In genomic region chr9:78871452-78872331, GRCh38 we compare ENCODE assay signal across 14 cellular contexts.
DNase-seq lines count a peak whose midpoint lies in the region; TF ChIP-seq lines count a peak whose summit lies in the region.
"Had no signal": no experiment of that assay in that cellular context is flagged by ENCODE, and none has a peak within 500 bp of the region (broad histone marks: within the 10 kb centered on the region; RNA-seq: fewer than 3 reads in every experiment).

No MANE protein-coding gene starts in this region.

- no peaks in the 10 kb centered on the region for H3K9me3 ChIP-seq in skeletal muscle satellite cell (replicated peaks; ENCODE audit: low read length)
- H3K9me3 ChIP-seq: adrenal gland, gastrocnemius medialis had no signal

- H3K9me3 Mint-ChIP-seq in activated CD4-positive, alpha-beta memory T cell treated with anti-CD3 and anti-CD28 coated beads, Interleukin-2, amount 10 ng/mL, durations not matched to agents 7 days and 5 days = peaks cover 2% of the 10 kb centered on the region
- H3K9me3 Mint-ChIP-seq in activated CD4-positive, alpha-beta T cell treated with anti-CD3 and anti-CD28 coated beads, Interleukin-2, amount 10 ng/mL, durations not matched to agents 7 days and 5 days = peaks cover 3% of the 10 kb centered on the region

- H3K4me3 ChIP-seq in fibroblast of mammary gland (ENCODE audit: control insufficient read depth, low read depth, low read length) = no peak overlapping the region
- H3K4me3 ChIP-seq in skeletal muscle satellite cell (ENCODE audit: low read length) = no peak overlapping the region
- H3K4me3 ChIP-seq: adrenal gland, gastrocnemius medialis, skin epidermis had no signal

- DNase-seq in NCI-H1092 treated with DMSO at 0.1 percent for 48 hours (lab: John Stamatoyannopoulos, UW) (peak; percentile 42), NCI-H1092 (lab: John Stamatoyannopoulos, UW) (no peak), RPMI7951 (ENCODE audit: low read depth) (peak; percentile 92), fibroblast of mammary gland (ENCODE audit: low read depth) (peak; percentile 65), DMS153 treated with DMSO at 0.1 percent for 48 hours (lab: John Stamatoyannopoulos, UW; ENCODE audit: unreplicated experiment) (no peak)
- no peak for DNase-seq in activated CD4-positive, alpha-beta memory T cell treated with anti-CD3 and anti-CD28 coated beads, Interleukin-2, amount 10 ng/mL, durations not matched to agents 7 days and 5 days
- DNase-seq in activated CD4-positive, alpha-beta T cell treated with anti-CD3 and anti-CD28 coated beads, Interleukin-2, amount 10 ng/mL, durations not matched to agents 7 days and 5 days = no peak
- DNase-seq: activated CD8-positive, alpha-beta memory T cell treated with anti-CD3 and anti-CD28 coated beads for 24 hours; adrenal gland; gastrocnemius medialis; T-cell had no signal

- no peaks in the 10 kb centered on the region for H3K27me3 Mint-ChIP-seq in activated CD4-positive, alpha-beta memory T cell treated with anti-CD3 and anti-CD28 coated beads, Interleukin-2, amount 10 ng/mL, durations not matched to agents 7 days and 5 days
- no peaks in the 10 kb centered on the region for H3K27me3 Mint-ChIP-seq in activated CD4-positive, alpha-beta T cell treated with anti-CD3 and anti-CD28 coated beads, Interleukin-2, amount 10 ng/mL, durations not matched to agents 7 days and 5 days
- H3K27me3 Mint-ChIP-seq: T-cell had no signal

- H3K36me3 ChIP-seq in skeletal muscle satellite cell (ENCODE audit: insufficient read depth, low read length) = no peaks in the 10 kb centered on the region
- H3K36me3 ChIP-seq: adrenal gland, gastrocnemius medialis had no signal

- peaks cover 26% of the 10 kb centered on the region for H3K4me1 ChIP-seq in skeletal muscle satellite cell (ENCODE audit: control insufficient read depth, insufficient read depth, low read length)
- H3K4me1 ChIP-seq: adrenal gland, gastrocnemius medialis had no signal

- no peaks in the 10 kb centered on the region for H3K27me3 ChIP-seq in skeletal muscle satellite cell (ENCODE audit: control insufficient read depth, insufficient read depth, low read length)
- H3K27me3 ChIP-seq: adrenal gland, gastrocnemius medialis had no signal

- H3K4me2 ChIP-seq in skeletal muscle satellite cell (ENCODE audit: low read length) = peak overlapping the region; percentile 41

- POLR2A ChIA-PET in activated CD4-positive, alpha-beta memory T cell treated with anti-CD3 and anti-CD28 coated beads, Interleukin-2, amount 10 ng/mL, durations not matched to agents 7 days and 5 days (lab: Charles Lee) = no interaction called here
- POLR2A ChIA-PET in activated CD4-positive, alpha-beta T cell treated with anti-CD3 and anti-CD28 coated beads, Interleukin-2, amount 10 ng/mL, durations not matched to agents 7 days and 5 days (lab: Charles Lee) = no interaction called here

- no peak overlapping the region for H3K9ac ChIP-seq in skeletal muscle satellite cell (ENCODE audit: low read depth, low read length)

- no peak overlapping the region for H3K27ac Mint-ChIP-seq in activated CD4-positive, alpha-beta memory T cell treated with anti-CD3 and anti-CD28 coated beads, Interleukin-2, amount 10 ng/mL, durations not matched to agents 7 days and 5 days
- no peak overlapping the region for H3K27ac Mint-ChIP-seq in activated CD4-positive, alpha-beta T cell treated with anti-CD3 and anti-CD28 coated beads, Interleukin-2, amount 10 ng/mL, durations not matched to agents 7 days and 5 days
- H3K27ac Mint-ChIP-seq: memory B cell, T-cell had no signal

- no peaks in the 10 kb centered on the region for H3K36me3 Mint-ChIP-seq in activated CD4-positive, alpha-beta memory T cell treated with anti-CD3 and anti-CD28 coated beads, Interleukin-2, amount 10 ng/mL, durations not matched to agents 7 days and 5 days (ENCODE audit: low read depth)
- H3K36me3 Mint-ChIP-seq in activated CD4-positive, alpha-beta T cell treated with anti-CD3 and anti-CD28 coated beads, Interleukin-2, amount 10 ng/mL, durations not matched to agents 7 days and 5 days (ENCODE audit: low read depth) = no peaks in the 10 kb centered on the region
- H3K36me3 Mint-ChIP-seq: memory B cell, T-cell had no signal

- no peaks in the 10 kb centered on the region for H3K4me1 Mint-ChIP-seq in activated CD4-positive, alpha-beta memory T cell treated with anti-CD3 and anti-CD28 coated beads, Interleukin-2, amount 10 ng/mL, durations not matched to agents 7 days and 5 days
- no peaks in the 10 kb centered on the region for H3K4me1 Mint-ChIP-seq in activated CD4-positive, alpha-beta T cell treated with anti-CD3 and anti-CD28 coated beads, Interleukin-2, amount 10 ng/mL, durations not matched to agents 7 days and 5 days
- H3K4me1 Mint-ChIP-seq: memory B cell, T-cell had no signal

- H3K4me3 Mint-ChIP-seq in activated CD4-positive, alpha-beta memory T cell treated with anti-CD3 and anti-CD28 coated beads, Interleukin-2, amount 10 ng/mL, durations not matched to agents 7 days and 5 days = no peak overlapping the region
- no peak overlapping the region for H3K4me3 Mint-ChIP-seq in activated CD4-positive, alpha-beta T cell treated with anti-CD3 and anti-CD28 coated beads, Interleukin-2, amount 10 ng/mL, durations not matched to agents 7 days and 5 days
- H3K4me3 Mint-ChIP-seq: memory B cell, T-cell had no signal

- no peak for TF ChIP-seq CTCF in fibroblast of mammary gland (conservative IDR thresholded peaks at IDR 0.05; ENCODE audit: control insufficient read depth, insufficient read depth, low read depth, low read length)

- CTCF ChIA-PET in activated CD4-positive, alpha-beta memory T cell treated with anti-CD3 and anti-CD28 coated beads, Interleukin-2, amount 10 ng/mL, durations not matched to agents 7 days and 5 days (lab: Charles Lee) = no interaction called here
- CTCF ChIA-PET in activated CD4-positive, alpha-beta T cell treated with anti-CD3 and anti-CD28 coated beads, Interleukin-2, amount 10 ng/mL, durations not matched to agents 7 days and 5 days (lab: Charles Lee) = no interaction called here

Comparison
In these comparisons a context has a peak if more than half of its experiments do, and no peak if none do; other contexts are left out.
1. DNase-seq: peak in NCI-H1092 treated with DMSO at 0.1 percent for 48 hours (single experiment), RPMI7951 (single experiment) and fibroblast of mammary gland (single experiment); none in NCI-H1092 (single experiment), activated CD4-positive, alpha-beta memory T cell treated with anti-CD3 and anti-CD28 coated beads, Interleukin-2, amount 10 ng/mL, durations not matched to agents 7 days and 5 days (single experiment), DMS153 treated with DMSO at 0.1 percent for 48 hours (single experiment) and activated CD4-positive, alpha-beta T cell treated with anti-CD3 and anti-CD28 coated beads, Interleukin-2, amount 10 ng/mL, durations not matched to agents 7 days and 5 days (single experiment).